In genomic region chr21:21101911-21102310, GRCh38 we compare ENCODE assay signal across 8 cellular contexts.
DNase-seq lines count a peak whose midpoint lies in the region; ATAC-seq and TF ChIP-seq lines count a peak whose summit lies in the region.

No MANE protein-coding gene starts in this region.

- intact Hi-C loops in dorsolateral prefrontal cortex (cut with DNase I), result loop anchor here in 1 of 2 donors (1.0 kb wide), 1 partner anchor 100 kb away; no protein-coding TSS in a partner anchor
- intact Hi-C loops in naive thymus-derived CD4-positive, alpha-beta T cell (cut with micrococcal nuclease), result loop anchor here in 1 of 2 donors (2.0 kb wide), 1 partner anchor 103 kb away; the partner anchor contains the start of gene NCAM2

- no peaks in the 10 kb centered on the region for H3K36me3 Mint-ChIP-seq in naive thymus-derived CD4-positive, alpha-beta T cell

- H3K27ac Mint-ChIP-seq in naive thymus-derived CD4-positive, alpha-beta T cell, result no peak overlapping the region

- H2AK5ac ChIP-seq in trophoblast cell (ENCODE audit: low read length), result no peak overlapping the region

- no peaks in the 10 kb centered on the region for H3K79me2 ChIP-seq in trophoblast cell (ENCODE audit: control insufficient read depth, insufficient read depth, low read length, poor library complexity)

- TF ChIP-seq CTCF in HL-60 (IDR thresholded peaks at IDR 0.05; ENCODE audit: insufficient read depth, low read length) (peak; percentile 53), dorsolateral prefrontal cortex (IDR thresholded peaks at IDR 0.05 in 54 of 56, conservative IDR thresholded peaks at IDR 0.05 in 2 of 56; ENCODE audit: low read depth in 1 of 56, partially characterized antibody in 56 of 56) (peak in 55 of 56 donors; percentile 23 to 82 (median 57))

- H3K9me3 ChIP-seq in trophoblast cell (ENCODE audit: insufficient read depth, low read depth, low read length), result no peaks in the 10 kb centered on the region
- H3K9me3 ChIP-seq in naive thymus-derived CD4-positive, alpha-beta T cell (ENCODE audit: control insufficient read depth in 2 of 3, low read length in 3 of 3), result no peaks in the 10 kb centered on the region

- H3K4me1 Mint-ChIP-seq in naive thymus-derived CD4-positive, alpha-beta T cell, result no peaks in the 10 kb centered on the region

- H3K36me3 ChIP-seq in trophoblast cell (ENCODE audit: control insufficient read depth in 1 of 2, insufficient read depth in 2 of 2, low read length in 2 of 2), result no peaks in the 10 kb centered on the region
- H3K36me3 ChIP-seq in naive thymus-derived CD4-positive, alpha-beta T cell (ENCODE audit: control insufficient read depth in 2 of 3, insufficient read depth in 3 of 3, low read length in 3 of 3), result no peaks in the 10 kb centered on the region

- no peak overlapping the region for H2AFZ ChIP-seq in trophoblast cell (ENCODE audit: insufficient read depth, low read length, poor library complexity)

- H3K23ac ChIP-seq in trophoblast cell (ENCODE audit: low read length), result no peak overlapping the region

- H3K4me2 ChIP-seq in trophoblast cell (ENCODE audit: low read length), result no peak overlapping the region

- DNase-seq in HL-60 (ENCODE audit: low read depth in 1 of 2, low spot score in 1 of 2), result peak; percentile 77 to 86
- peak; percentile 96 for DNase-seq in NCI-H69 (lab: John Stamatoyannopoulos, UW)
- DNase-seq in dorsolateral prefrontal cortex, result peak in 3 of 10 donors; percentile 40 to 59 (median 49)
- peak; percentile 69 to 70 for DNase-seq in trophoblast cell
- DNase-seq in naive thymus-derived CD4-positive, alpha-beta T cell, result no peak
- no peak for DNase-seq in NCI-H2029 treated with DMSO at 0.1 percent for 48 hours (lab: John Stamatoyannopoulos, UW)
- no peak for DNase-seq in DMS79 treated with DMSO at 0.1 percent for 48 hours (lab: John Stamatoyannopoulos, UW)

- H3K79me1 ChIP-seq in trophoblast cell (ENCODE audit: low read length), result no peaks in the 10 kb centered on the region

- H3K27ac ChIP-seq in HL-60 (replicated peaks) (peak overlapping the region; percentile 16), dorsolateral prefrontal cortex (peak overlapping the region in 50 of 59 donors; percentile 4 to 86 (median 72)), trophoblast cell (ENCODE audit: low read depth, low read length) (no peak overlapping the region)
- H3K27ac ChIP-seq in naive thymus-derived CD4-positive, alpha-beta T cell (ENCODE audit: low read depth, low read length), result no peak overlapping the region

- no peaks in the 10 kb centered on the region for H3K27me3 Mint-ChIP-seq in naive thymus-derived CD4-positive, alpha-beta T cell

- H3K14ac ChIP-seq in trophoblast cell (ENCODE audit: low read length), result no peak overlapping the region

- H3K9me3 Mint-ChIP-seq in naive thymus-derived CD4-positive, alpha-beta T cell, result peaks cover 0 to under 1% (median 0%) of the 10 kb centered on the region in 11 donors

- no peaks in the 10 kb centered on the region for H3K4me1 ChIP-seq in trophoblast cell (ENCODE audit: control insufficient read depth in 1 of 2, insufficient read depth in 2 of 2, low read length in 2 of 2)
- H3K4me1 ChIP-seq in naive thymus-derived CD4-positive, alpha-beta T cell (ENCODE audit: control insufficient read depth in 2 of 2, insufficient read depth in 2 of 2, low read length in 2 of 2), result no peaks in the 10 kb centered on the region

- no peak overlapping the region for H2BK12ac ChIP-seq in trophoblast cell (ENCODE audit: low read length)

- POLR2A ChIA-PET in naive thymus-derived CD4-positive, alpha-beta T cell (lab: Charles Lee), result no interaction called here

- no peak overlapping the region for H3K4me3 ChIP-seq in HL-60 (replicated peaks; ENCODE audit: insufficient read depth, low read length)
- no peak overlapping the region for H3K4me3 ChIP-seq in dorsolateral prefrontal cortex
- no peak overlapping the region for H3K4me3 ChIP-seq in trophoblast cell (ENCODE audit: low read depth, low read length)
- no peak overlapping the region for H3K4me3 ChIP-seq in naive thymus-derived CD4-positive, alpha-beta T cell (ENCODE audit: low read length)

- CTCF ChIA-PET in naive thymus-derived CD4-positive, alpha-beta T cell (lab: Charles Lee), result no interaction called here

- no peak overlapping the region for H3K4me3 Mint-ChIP-seq in naive thymus-derived CD4-positive, alpha-beta T cell

- H4K91ac ChIP-seq in trophoblast cell (ENCODE audit: low read depth, low read length), result no peak overlapping the region

- WGBS in trophoblast cell (ENCODE audit: extremely low coverage, insufficient coverage, insufficient read length), result no CpG with 5 or more reads among the region's 1 CpG

- no peak for ATAC-seq in GM19395 (IDR thresholded peaks at IDR 0.05; ENCODE audit: unreplicated experiment)
- ATAC-seq in naive thymus-derived CD4-positive, alpha-beta T cell, result no peak

- H2BK120ac ChIP-seq in trophoblast cell (ENCODE audit: insufficient read depth, low read length, poor library complexity), result no peak overlapping the region

- H4K12ac ChIP-seq in trophoblast cell (ENCODE audit: low read depth, low read length), result no peak overlapping the region

- no peak overlapping the region for H3K9ac ChIP-seq in trophoblast cell (ENCODE audit: low read length)

- H3K18ac ChIP-seq in trophoblast cell (ENCODE audit: low read length), result no peak overlapping the region

- no peaks in the 10 kb centered on the region for H3K27me3 ChIP-seq in HL-60 (ENCODE audit: insufficient read depth, poor library complexity, severe bottlenecking)
- no peaks in the 10 kb centered on the region for H3K27me3 ChIP-seq in dorsolateral prefrontal cortex
- no peaks in the 10 kb centered on the region for H3K27me3 ChIP-seq in trophoblast cell (ENCODE audit: insufficient read depth, low read length)
- H3K27me3 ChIP-seq in naive thymus-derived CD4-positive, alpha-beta T cell (ENCODE audit: control insufficient read depth in 2 of 2, insufficient read depth in 2 of 2, low read length in 2 of 2), result no peaks in the 10 kb centered on the region

- no peak overlapping the region for H4K8ac ChIP-seq in trophoblast cell (ENCODE audit: low read depth, low read length)

- H2BK5ac ChIP-seq in trophoblast cell (ENCODE audit: low read depth, low read length, poor library complexity), result no peak overlapping the region

- H3K4ac ChIP-seq in trophoblast cell (ENCODE audit: low read depth, low read length), result no peak overlapping the region

Comparison
In these comparisons a context has a peak if more than half of its experiments do, and no peak if none do; other contexts are left out.
1. DNase-seq: peak in HL-60 (2 of 2), NCI-H69 (single experiment) and trophoblast cell (2 of 2); none in naive thymus-derived CD4-positive, alpha-beta T cell (0 of 9), NCI-H2029 treated with DMSO at 0.1 percent for 48 hours (single experiment) and DMS79 treated with DMSO at 0.1 percent for 48 hours (single experiment).
2. H3K27ac ChIP-seq: peak in HL-60 (single experiment) and dorsolateral prefrontal cortex (50 of 59); none in trophoblast cell (single experiment) and naive thymus-derived CD4-positive, alpha-beta T cell (single experiment).